Comparison of ENCODE assay signal across 20 cellular contexts in genomic region chr19:15441317-15441716, GRCh38. TPM values are rescaled to one million over a fixed set of nuclear protein-coding genes. Genes with fewer than 3 reads are reported as not detected.
DNase-seq lines count a peak whose midpoint lies in the region; ATAC-seq, FAIRE-seq and TF ChIP-seq lines count a peak whose summit lies in the region.
"Had no signal": no experiment of that assay in that cellular context is flagged by ENCODE, and none has a peak within 500 bp of the region (broad histone marks: within the 10 kb centered on the region; RNA-seq: fewer than 3 reads in every experiment).

No MANE protein-coding gene starts in this region.

- RAD21 ChIA-PET in GM12878 (lab: Charles Lee; ENCODE audit: unreplicated experiment), result interaction anchor here (1.6 kb wide), 1 partner anchor 26 kb away, joined by 3 read pairs; no protein-coding TSS in a partner anchor

- BruUV-seq in GM12878 (replicated peaks; lab: Mats Ljungman, UMichigan), result no TSS peak

- TF ChIP-seq POLR2A in GM12878 (IDR thresholded peaks at IDR 0.05; ENCODE audit: low read depth, low read length), result no peak

- peak overlapping the region; percentile 78 for H3K4me2 ChIP-seq in BLaER1
- no peak overlapping the region for H3K4me2 ChIP-seq in GM12878 (ENCODE audit: control insufficient read depth, insufficient read depth)
- H3K4me2 ChIP-seq: A549 had no signal

- ATAC-seq in GM12878, result peak; percentile 79
- no peak for ATAC-seq in HG03378 (IDR thresholded peaks at IDR 0.05; ENCODE audit: unreplicated experiment)
- ATAC-seq in CD4-positive, alpha-beta T cell (ENCODE audit: poor library complexity), result no peak
- ATAC-seq: A549, HCT116 had no signal

- FAIRE-seq in GM12878 (lab: Jason Lieb, UNC), result no peak
- FAIRE-seq: A549, H54 had no signal

- no peaks in the 10 kb centered on the region for H3K79me2 ChIP-seq in GM12878 (ENCODE audit: control insufficient read depth, insufficient read depth, low read length)

- H3K9me3 Mint-ChIP-seq in CD4-positive, alpha-beta T cell, result no peaks in the 10 kb centered on the region
- H3K9me3 Mint-ChIP-seq: CD14-positive monocyte; CD8-positive, alpha-beta memory T cell had no signal

- no peak overlapping the region for H2AFZ ChIP-seq in GM12878 (ENCODE audit: control insufficient read depth, low read depth, low read length)

- H3K27me3 ChIP-seq in BLaER1, result no peaks in the 10 kb centered on the region
- no peaks in the 10 kb centered on the region for H3K27me3 ChIP-seq in GM12878 (replicated peaks in 1 of 2; ENCODE audit: control insufficient read depth in 2 of 2, insufficient read depth in 2 of 2, low read length in 1 of 2)
- no peaks in the 10 kb centered on the region for H3K27me3 ChIP-seq in CD4-positive, alpha-beta T cell (ENCODE audit: control insufficient read depth, insufficient read depth, low read length)
- H3K27me3 ChIP-seq: BE2C had no signal

- SMC1A ChIA-PET in GM12878 (lab: Charles Lee; ENCODE audit: uncharacterized antibody, unreplicated experiment), result no interaction called here

- no peak for TF ChIP-seq RAD21 in GM12878 (IDR thresholded peaks at IDR 0.05; ENCODE audit: insufficient read depth, low read depth, low read length)

- no peak overlapping the region for H3K9ac ChIP-seq in BLaER1
- H3K9ac ChIP-seq in GM12878 (ENCODE audit: control insufficient read depth, insufficient read depth, low read length), result no peak overlapping the region

- H3K27me3 Mint-ChIP-seq in CD4-positive, alpha-beta T cell, result no peaks in the 10 kb centered on the region

- in situ Hi-C loops in GM12878 (cut with MboI), result no loop called here

- H3K4me1 Mint-ChIP-seq in CD4-positive, alpha-beta T cell (ENCODE audit: low read depth), result no peaks in the 10 kb centered on the region
- H3K4me1 Mint-ChIP-seq: CD14-positive monocyte had no signal

- POLR2A ChIA-PET in GM12878 (lab: Charles Lee), result no interaction called here
- POLR2A ChIA-PET in CD4-positive, alpha-beta T cell (lab: Charles Lee), result interaction anchor here (1.5 kb wide), 1 partner anchor 22 kb away, joined by 3 read pairs; the partner anchor contains the start of gene AKAP8L

- CTCF ChIA-PET in GM12878 (lab: Yijun Ruan, JAX), result interaction anchor here (0.6 kb wide), 1 partner anchor 887 kb away, joined by 6 read pairs; no protein-coding TSS in a partner anchor
- CTCF ChIA-PET in CD4-positive, alpha-beta T cell (lab: Charles Lee), result no interaction called here

- H3K27ac ChIP-seq in BLaER1, result no peak overlapping the region
- no peak overlapping the region for H3K27ac ChIP-seq in GM12878 (ENCODE audit: control insufficient read depth, insufficient read depth)
- H3K27ac ChIP-seq in CD4-positive, alpha-beta T cell (ENCODE audit: low read depth, low read length), result no peak overlapping the region
- H3K27ac ChIP-seq: A549 had no signal

- TF ChIP-seq EP300 in GM12878 (IDR thresholded peaks at IDR 0.05; ENCODE audit: borderline replicate concordance in 1 of 2, control insufficient read depth in 1 of 2, low read depth in 2 of 2, low read length in 2 of 2), result no peak

- no peak overlapping the region for H3K4me3 Mint-ChIP-seq in CD4-positive, alpha-beta T cell
- H3K4me3 Mint-ChIP-seq: CD14-positive monocyte; CD8-positive, alpha-beta memory T cell had no signal

- DNase-seq in GM12865 (ENCODE audit: low read depth), result peak; percentile 46
- peak; percentile 48 for DNase-seq in MV-4-11 (lab: John Stamatoyannopoulos, UW)
- no peak for DNase-seq in GM12878 (ENCODE audit: low read depth, low spot score)
- no peak for DNase-seq in activated CD4-positive, CD25-positive, alpha-beta regulatory T cell (lab: John Stamatoyannopoulos, UW)
- DNase-seq in CD4-positive, alpha-beta T cell, result no peak
- DNase-seq: BE2C; Caco-2; CD8-positive, alpha-beta memory T cell; DMS53; GF-D8; IMR-90; KBM-7 had no signal

- WGBS in GM12878 (ENCODE audit: insufficient coverage, insufficient replicate concordance, low lambda C conversion rate, missing lambda C conversion rate), result 2% methylated on average over 3 of the region's 3 CpGs

- intact Hi-C loops in GM12878 (cut with micrococcal nuclease; ENCODE audit: unreplicated experiment), result no loop called here
- intact Hi-C loops in CD4-positive, alpha-beta T cell (cut with DNase I, micrococcal nuclease), result loop anchor here in 1 of 2 experiments (10.0 kb wide), 1 partner anchor 743 kb away; the partner anchor contains the start of gene FAM32A

- H3K9me3 ChIP-seq in BLaER1 (no peaks in the 10 kb centered on the region), GM12878 (replicated peaks; ENCODE audit: control insufficient read depth, insufficient read depth, low read length) (no peaks in the 10 kb centered on the region)
- no peaks in the 10 kb centered on the region for H3K9me3 ChIP-seq in CD4-positive, alpha-beta T cell (ENCODE audit: control insufficient read depth, low read length)
- H3K9me3 ChIP-seq: A549, BE2C, Caco-2 had no signal

- H4K20me1 ChIP-seq in BLaER1 (no peaks in the 10 kb centered on the region), GM12878 (ENCODE audit: control insufficient read depth, insufficient read depth) (no peaks in the 10 kb centered on the region; the same call in 1 of the 2 replicates)

- H3K36me3 Mint-ChIP-seq in CD4-positive, alpha-beta T cell (ENCODE audit: low read depth), result no peaks in the 10 kb centered on the region
- H3K36me3 Mint-ChIP-seq: CD14-positive monocyte had no signal

- H3K36me3 ChIP-seq in BLaER1 (0 out of 2 replicates have a peak, but pooled peaks cover 5% of the 10 kb centered on the region), GM12878 (ENCODE audit: control insufficient read depth in 2 of 2, insufficient read depth in 2 of 2, low read length in 1 of 2) (no peaks in the 10 kb centered on the region)
- H3K36me3 ChIP-seq: BE2C had no signal

- H3K27ac Mint-ChIP-seq in CD4-positive, alpha-beta T cell, result no peak overlapping the region
- H3K27ac Mint-ChIP-seq: CD14-positive monocyte had no signal

- peaks cover 71% of the 10 kb centered on the region for H3K4me1 ChIP-seq in BLaER1
- no peaks in the 10 kb centered on the region; the same call in 1 of the 2 replicates for H3K4me1 ChIP-seq in GM12878 (ENCODE audit: control insufficient read depth, insufficient read depth, low read length)
- H3K4me1 ChIP-seq: A549, BE2C had no signal

- TF ChIP-seq CTCF in GM12865 (IDR thresholded peaks at IDR 0.05; ENCODE audit: insufficient read depth, low read depth, low read length, missing control alignments) (no peak), GM12878 (IDR thresholded peaks at IDR 0.05 in 2 of 3, conservative IDR thresholded peaks at IDR 0.05 in 1 of 3; ENCODE audit: control insufficient read depth in 2 of 3, extremely low read depth in 1 of 3, insufficient read depth in 1 of 3, low read depth in 3 of 3, low read length in 3 of 3) (no peak)
- no peak for TF ChIP-seq CTCF in CD4-positive, alpha-beta T cell (IDR thresholded peaks at IDR 0.05)

- no peak overlapping the region for H3K4me3 ChIP-seq in BLaER1
- H3K4me3 ChIP-seq in GM12865 (ENCODE audit: low read depth, low read length), result no peak overlapping the region
- no peak overlapping the region for H3K4me3 ChIP-seq in GM12878
- H3K4me3 ChIP-seq: A549 had no signal

RNA-seq across cellular contexts. Expression of gene WIZ, which starts 8.4 kb away (rescaled TPM):
- 17.9 and 18.0 TPM in 2 replicates for total RNA-seq in GM12878 (2013; cell fraction: nucleolus; rRNA removed)
- total RNA-seq in GM12878 (2014; rRNA removed), result 4.6 and 4.9 TPM in 2 replicates
- total RNA-seq in GM12878 (2014; rRNA removed; fragmentation: Illumina TruSeq; extraction: Trizol), result 2.6 and 2.9 TPM in 2 replicates
- total RNA-seq in GM12878 (2021), result 23.5 and 26.7 TPM in 2 replicates
- 2.2 TPM for polyA plus RNA-seq in GM12878 (2011; ENCODE audit: low read depth)
- polyA plus RNA-seq in GM12878 (2011; rRNA removed), result 1.4 and 2.4 TPM in 2 replicates
- polyA plus RNA-seq in GM12878 (2011; cell fraction: cytosol; rRNA removed), result 3.8 and 6.1 TPM in 2 replicates
- 20.9 and 28.8 TPM in 2 replicates for polyA plus RNA-seq in GM12878 (2011; cell fraction: nucleus; rRNA removed)
- polyA plus RNA-seq in GM12878 (2012), result 9.9 and 13.9 TPM in 2 replicates
- polyA plus RNA-seq in GM12878 (2014; fragmentation: Illumina TruSeq; extraction: Trizol), result 1.4 and 4.5 TPM in 2 replicates
- under 1 TPM; 0.10 to 0.18 TPM for polyA plus RNA-seq in GM12878 (2014; fragmentation: Nextera tagmentation; extraction: Ambion mirVana)
- polyA plus RNA-seq in GM12878 (2014; rRNA removed), result 19.8 and 24.9 TPM in 2 replicates
- 1 to 10 TPM; 2.0 to 2.6 TPM for polyA plus RNA-seq in GM12878 (2016; fragmentation: Nextera tagmentation; extraction: Ambion mirVana)
- polyA minus RNA-seq in GM12878 (2011; rRNA and poly(A)+ RNA removed), result 1.1 and 3.7 TPM in 2 replicates
- polyA minus RNA-seq in GM12878 (2011; cell fraction: cytosol; rRNA and poly(A)+ RNA removed), result 3.6 and 4.6 TPM in 2 replicates
- 3.5 and 10.1 TPM in 2 replicates for polyA minus RNA-seq in GM12878 (2011; cell fraction: nucleus; rRNA and poly(A)+ RNA removed)
- total RNA-seq in CD4-positive, alpha-beta T cell, result 10 to 100 TPM; 12.9 to 14.3 TPM

RNA-seq across cellular contexts. Expression of gene AKAP8L, which starts 22.5 kb away (rescaled TPM):
- total RNA-seq in GM12878 (2013; cell fraction: nucleolus; rRNA removed), result 224 and 248 TPM in 2 replicates
- total RNA-seq in GM12878 (2014; rRNA removed) (59.8 and 64.3 TPM in 2 replicates), GM12878 (2014; rRNA removed; fragmentation: Illumina TruSeq; extraction: Trizol) (36.7 and 39.4 TPM in 2 replicates), GM12878 (2021) (60.3 and 60.5 TPM in 2 replicates)
- polyA plus RNA-seq in GM12878 (2011; ENCODE audit: low read depth), result 36.9 TPM
- polyA plus RNA-seq in GM12878 (2011; rRNA removed) (29.6 and 42.3 TPM in 2 replicates), GM12878 (2014; fragmentation: Illumina TruSeq; extraction: Trizol) (35.1 and 47.3 TPM in 2 replicates), GM12878 (2014; fragmentation: Nextera tagmentation; extraction: Ambion mirVana) (1 to 10 TPM in 1 of 2 experiments, under 1 TPM in 1; 0.66 to 3.8 TPM), GM12878 (2014; rRNA removed) (63.6 and 67.0 TPM in 2 replicates), GM12878 (2016; fragmentation: Nextera tagmentation; extraction: Ambion mirVana) (10 to 100 TPM; 25.8 to 40.6 TPM)
- 31.0 and 36.5 TPM in 2 replicates for polyA plus RNA-seq in GM12878 (2011; cell fraction: cytosol; rRNA removed)
- 443 and 591 TPM in 2 replicates for polyA plus RNA-seq in GM12878 (2011; cell fraction: nucleus; rRNA removed)
- polyA plus RNA-seq in GM12878 (2012), result 40.3 and 43.0 TPM in 2 replicates
- 57.6 and 57.9 TPM in 2 replicates for polyA minus RNA-seq in GM12878 (2011; rRNA and poly(A)+ RNA removed)
- polyA minus RNA-seq in GM12878 (2011; cell fraction: cytosol; rRNA and poly(A)+ RNA removed), result 15.5 and 16.3 TPM in 2 replicates
- polyA minus RNA-seq in GM12878 (2011; cell fraction: nucleus; rRNA and poly(A)+ RNA removed), result 60.4 and 102 TPM in 2 replicates
- 100 to 1,000 TPM; 157 to 162 TPM for total RNA-seq in CD4-positive, alpha-beta T cell

RNA-seq across cellular contexts. Expression of gene RASAL3, which starts 23.0 kb away (rescaled TPM):
- 25.7 and 51.6 TPM in 2 replicates for total RNA-seq in GM12878 (2013; cell fraction: nucleolus; rRNA removed)
- total RNA-seq in GM12878 (2014; rRNA removed) (35.0 and 48.9 TPM in 2 replicates), GM12878 (2014; rRNA removed; fragmentation: Illumina TruSeq; extraction: Trizol) (17.7 and 19.8 TPM in 2 replicates), GM12878 (2021) (78.5 and 81.3 TPM in 2 replicates)
- 14.5 TPM for polyA plus RNA-seq in GM12878 (2011; ENCODE audit: low read depth)
- polyA plus RNA-seq in GM12878 (2011; rRNA removed) (14.8 and 25.3 TPM in 2 replicates), GM12878 (2014; fragmentation: Illumina TruSeq; extraction: Trizol) (6.6 and 21.1 TPM in 2 replicates), GM12878 (2014; fragmentation: Nextera tagmentation; extraction: Ambion mirVana) (1 to 10 TPM; 1.7 to 9.4 TPM), GM12878 (2014; rRNA removed) (46.9 and 58.2 TPM in 2 replicates), GM12878 (2016; fragmentation: Nextera tagmentation; extraction: Ambion mirVana) (10 to 100 TPM in 1 of 2 experiments, 1 to 10 TPM in 1; 6.7 to 42.3 TPM)
- 24.2 and 34.9 TPM in 2 replicates for polyA plus RNA-seq in GM12878 (2011; cell fraction: cytosol; rRNA removed)
- 162 and 199 TPM in 2 replicates for polyA plus RNA-seq in GM12878 (2011; cell fraction: nucleus; rRNA removed)
- polyA plus RNA-seq in GM12878 (2012), result 46.0 and 47.3 TPM in 2 replicates
- polyA minus RNA-seq in GM12878 (2011; rRNA and poly(A)+ RNA removed), result 30.4 and 38.9 TPM in 2 replicates
- 16.8 and 18.5 TPM in 2 replicates for polyA minus RNA-seq in GM12878 (2011; cell fraction: cytosol; rRNA and poly(A)+ RNA removed)
- 21.5 and 29.1 TPM in 2 replicates for polyA minus RNA-seq in GM12878 (2011; cell fraction: nucleus; rRNA and poly(A)+ RNA removed)
- total RNA-seq in CD4-positive, alpha-beta T cell, result 10 to 100 TPM; 91.8 to 92.8 TPM
- total RNA-seq: Caco-2, HT-29, IMR-90 had no signal
- polyA plus RNA-seq: A549 had no signal

RNA-seq across cellular contexts. Expression of gene PGLYRP2, which starts 38.0 kb away (rescaled TPM):
- total RNA-seq in GM12878 (2013; cell fraction: nucleolus; rRNA removed), result 0.17 and 0.20 TPM in 2 replicates
- 0.40 and 0.44 TPM in 2 replicates for total RNA-seq in GM12878 (2014; rRNA removed)
- not detected in 2 replicates for total RNA-seq in GM12878 (2014; rRNA removed; fragmentation: Illumina TruSeq; extraction: Trizol)
- 0.26 and 0.37 TPM in 2 replicates for total RNA-seq in GM12878 (2021)
- not detected for polyA plus RNA-seq in GM12878 (2011; ENCODE audit: low read depth)
- polyA plus RNA-seq in GM12878 (2011; rRNA removed), result 0.09 and 0.48 TPM in 2 replicates
- 0.27 and 0.37 TPM in 2 replicates for polyA plus RNA-seq in GM12878 (2011; cell fraction: cytosol; rRNA removed)
- 0.21 and 0.26 TPM in 2 replicates for polyA plus RNA-seq in GM12878 (2011; cell fraction: nucleus; rRNA removed)
- polyA plus RNA-seq in GM12878 (2012), result not detected in 2 replicates
- not detected in 2 replicates for polyA plus RNA-seq in GM12878 (2014; fragmentation: Illumina TruSeq; extraction: Trizol)
- polyA plus RNA-seq in GM12878 (2014; fragmentation: Nextera tagmentation; extraction: Ambion mirVana), result not detected
- polyA plus RNA-seq in GM12878 (2014; rRNA removed), result 0.15 and 0.60 TPM in 2 replicates
- polyA plus RNA-seq in GM12878 (2016; fragmentation: Nextera tagmentation; extraction: Ambion mirVana), result under 1 TPM in 1 of 2 experiments, not detected in 1; 0.16 TPM
- polyA minus RNA-seq in GM12878 (2011; rRNA and poly(A)+ RNA removed), result 0.59 and 1.4 TPM in 2 replicates
- polyA minus RNA-seq in GM12878 (2011; cell fraction: cytosol; rRNA and poly(A)+ RNA removed), result not detected in 2 replicates
- polyA minus RNA-seq in GM12878 (2011; cell fraction: nucleus; rRNA and poly(A)+ RNA removed), result 0.12 and 0.29 TPM in 2 replicates
- total RNA-seq in CD4-positive, alpha-beta T cell, result not detected
- total RNA-seq: Caco-2, HT-29, IMR-90 had no signal
- polyA plus RNA-seq: A549, AG04450, IMR-90 had no signal

Comparison
In these comparisons a context has a peak if more than half of its experiments do, and no peak if none do; other contexts are left out.
1. DNase-seq: peak in GM12865 (single experiment) and MV-4-11 (single experiment); none in GM12878 (single experiment), activated CD4-positive, CD25-positive, alpha-beta regulatory T cell (0 of 4) and CD4-positive, alpha-beta T cell (0 of 10).